11 cellular contexts compared by ENCODE assay signal in genomic region chr15:58077427-58077826, GRCh38. TPM values are rescaled to one million over a fixed set of nuclear protein-coding genes. Genes with fewer than 3 reads are reported as not detected.
DNase-seq lines count a peak whose midpoint lies in the region; ATAC-seq and TF ChIP-seq lines count a peak whose summit lies in the region.
"Had no signal": no experiment of that assay in that cellular context is flagged by ENCODE, and none has a peak within 500 bp of the region (broad histone marks: within the 10 kb centered on the region; RNA-seq: fewer than 3 reads in every experiment).

No MANE protein-coding gene starts in this region.

- no peaks in the 10 kb centered on the region for H3K27me3 ChIP-seq in sigmoid colon

- WGBS in sigmoid colon, 2 donors, result 2 to 11% methylated on average over 1 of the region's 1 CpG

- no peaks in the 10 kb centered on the region for H3K36me3 ChIP-seq in sigmoid colon

- H3K9me3 ChIP-seq in sigmoid colon, result no peaks in the 10 kb centered on the region

- intact Hi-C loops in sigmoid colon (cut with DNase I), result no loop called here

- H3K4me3 ChIP-seq in Jurkat, Clone E6-1 (ENCODE audit: low read length), result no peak overlapping the region
- H3K4me3 ChIP-seq in astrocyte of the cerebellum (ENCODE audit: low read depth, low read length) (no peak overlapping the region), sigmoid colon (no peak overlapping the region)

- in situ Hi-C loops in astrocyte of the cerebellum (cut with HindIII; ENCODE audit: low sequenced_read_pairs), result no loop called here
- in situ Hi-C loops in KBM-7 (cut with MboI; ENCODE audit: low pct_unique_long_range_greater_than_20kb, low sequenced_read_pairs), result no loop called here

- TF ChIP-seq POLR2A in sigmoid colon (IDR thresholded peaks at IDR 0.05), result no peak

- H3K4me1 ChIP-seq in sigmoid colon, result no peaks in the 10 kb centered on the region

- H3K27ac ChIP-seq in sigmoid colon, result no peak overlapping the region

- ATAC-seq in left lobe of liver (peak; percentile 99), HG03439 (IDR thresholded peaks at IDR 0.05; ENCODE audit: unreplicated experiment) (no peak)
- ATAC-seq: stimulated activated naive CD8-positive, alpha-beta T cell treated with anti-CD3 and anti-CD28 coated beads, Interleukin-15, Interleukin-2, amounts not matched to agents 100 U/mL and 50 U/mL, for 24 hours had no signal

- no peak for TF ChIP-seq EP300 in sigmoid colon (IDR thresholded peaks at IDR 0.05)

- TF ChIP-seq CTCF in astrocyte of the cerebellum (IDR thresholded peaks at IDR 0.05; ENCODE audit: low read depth, low read length, missing control alignments), result peak; percentile 22
- no peak for TF ChIP-seq CTCF in sigmoid colon (IDR thresholded peaks at IDR 0.05)

- peak; percentile 55 for DNase-seq in DMS53 (lab: John Stamatoyannopoulos, UW)
- peak; percentile 18 for DNase-seq in Jurkat, Clone E6-1 (ENCODE audit: low read depth, low spot score)
- DNase-seq in astrocyte of the cerebellum (ENCODE audit: low read depth), result no peak
- DNase-seq in left lobe of liver (ENCODE audit: low spot score), result no peak
- DNase-seq in sigmoid colon, result no peak
- no peak for DNase-seq in KBM-7
- DNase-seq in epidermal melanocyte (ENCODE audit: insufficient read length, low spot score), result no peak
- DNase-seq: activated CD4-positive, alpha-beta T cell treated with anti-CD3 and anti-CD28 coated beads for 4 hours; activated naive CD4-positive, alpha-beta T cell treated with anti-CD3 and anti-CD28 coated beads, Interleukin-2, amount 10 ng/mL, durations not matched to agents 7 days and 5 days; stimulated activated naive CD8-positive, alpha-beta T cell treated with anti-CD3 and anti-CD28 coated beads, Interleukin-15, Interleukin-2, amounts not matched to agents 100 U/mL and 50 U/mL, for 24 hours had no signal

RNA-seq across cellular contexts. Expression of gene ALDH1A2, which starts 11.9 kb away (rescaled TPM):
- polyA plus RNA-seq in Jurkat, Clone E6-1 (2012; ENCODE audit: insufficient read depth, insufficient read length), result 53.0 TPM
- total RNA-seq in left lobe of liver (29.0 TPM), sigmoid colon (10 to 100 TPM in 1 of 4 donors, 1 to 10 TPM in 3; 1.9 to 12.5 (median 7.0) TPM)
- polyA plus RNA-seq in sigmoid colon, result 1 to 10 TPM; 1.2 to 4.4 (median 2.1) TPM

Comparison
In these comparisons a context has a peak if more than half of its experiments do, and no peak if none do; other contexts are left out.
1. DNase-seq: peak in DMS53 (single experiment) and Jurkat, Clone E6-1 (single experiment); none in astrocyte of the cerebellum (single experiment), left lobe of liver (single experiment), sigmoid colon (single experiment), KBM-7 (single experiment) and epidermal melanocyte (single experiment).